17 cellular contexts compared by ENCODE assay signal in the genomic region with DNA sequence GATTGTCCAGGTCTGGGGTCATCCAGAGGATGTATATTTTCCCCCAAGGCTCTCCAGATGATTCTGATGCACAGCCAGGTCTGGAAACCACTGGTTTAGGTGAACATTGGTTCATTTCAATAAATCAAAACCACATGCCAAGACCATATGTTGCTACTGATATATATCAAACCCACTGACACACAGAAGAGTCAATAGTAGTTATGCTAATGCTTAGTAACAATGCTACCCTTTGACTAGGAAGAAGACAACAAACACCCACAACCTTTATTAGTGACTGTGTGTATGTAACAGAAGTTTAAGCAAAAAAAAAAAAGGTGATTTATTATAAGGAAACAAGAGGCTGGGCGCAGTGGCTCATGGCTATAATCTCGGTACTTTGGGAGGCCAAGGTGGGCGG. TPM values are rescaled to one million over a fixed set of nuclear protein-coding genes. Genes with fewer than 3 reads are reported as not detected.
DNase-seq lines count a peak whose midpoint lies in the region; ATAC-seq, FAIRE-seq and TF ChIP-seq lines count a peak whose summit lies in the region.
"Had no signal": no experiment of that assay in that cellular context is flagged by ENCODE, and none has a peak within 500 bp of the region (broad histone marks: within the 10 kb centered on the region; RNA-seq: fewer than 3 reads in every experiment).

No MANE protein-coding gene starts in this region.

- H3K9me3 Mint-ChIP-seq in activated T-helper 17 cell treated with anti-CD3 and anti-CD28 coated beads, Interleukin-2, amount 50 U/mL, for 72 hours: no peaks in the 10 kb centered on the region
- H3K9me3 Mint-ChIP-seq: CD4-positive, alpha-beta T cell; GM23338 had no signal

- no peak overlapping the region for H2AFZ ChIP-seq in SK-N-SH (ENCODE audit: low read depth)
- H2AFZ ChIP-seq: GM23338 had no signal

- no peak overlapping the region for H3K27ac ChIP-seq in SK-N-SH (ENCODE audit: low read depth in 2 of 2, low read length in 1 of 2)

- H3K36me3 Mint-ChIP-seq in activated T-helper 17 cell treated with anti-CD3 and anti-CD28 coated beads, Interleukin-2, amount 50 U/mL, for 72 hours (ENCODE audit: low read depth): no peaks in the 10 kb centered on the region

- H3K27me3 ChIP-seq in SK-N-SH (ENCODE audit: insufficient read depth): no peaks in the 10 kb centered on the region

- TF ChIP-seq EP300 in SK-N-SH (IDR thresholded peaks at IDR 0.05; ENCODE audit: borderline replicate concordance in 1 of 2, low read depth in 1 of 2, low read length in 1 of 2): no peak

- CTCF ChIA-PET in SK-N-SH (lab: Yijun Ruan, JAX): interaction anchor here (0.6 kb wide), 1 partner anchor 13 kb away, joined by 3 read pairs; no protein-coding TSS in a partner anchor

- H3K27me3 Mint-ChIP-seq in activated T-helper 17 cell treated with anti-CD3 and anti-CD28 coated beads, Interleukin-2, amount 50 U/mL, for 72 hours: peaks cover 6% of the 10 kb centered on the region

- no peak for TF ChIP-seq RAD21 in SK-N-SH (IDR thresholded peaks at IDR 0.05; ENCODE audit: low read length)

- POLR2A ChIA-PET in SK-N-SH (lab: Yijun Ruan, JAX): no interaction called here

- H3K36me3 ChIP-seq in SK-N-SH (replicated peaks in 1 of 2; ENCODE audit: control insufficient read depth in 1 of 2, insufficient read depth in 2 of 2, low read length in 1 of 2): no peaks in the 10 kb centered on the region

- no peak overlapping the region for H3K4me3 Mint-ChIP-seq in activated T-helper 17 cell treated with anti-CD3 and anti-CD28 coated beads, Interleukin-2, amount 50 U/mL, for 72 hours
- H3K4me3 Mint-ChIP-seq: CD4-positive, alpha-beta T cell; GM23338 had no signal

- H3K9ac ChIP-seq in SK-N-SH: no peak overlapping the region

- TF ChIP-seq CTCF in SK-N-SH (IDR thresholded peaks at IDR 0.05) (no peak), D721Med (IDR thresholded peaks at IDR 0.05; ENCODE audit: insufficient read depth, missing control alignments) (no peak), omental fat pad (IDR thresholded peaks at IDR 0.05) (no peak)

- H3K27ac Mint-ChIP-seq in activated T-helper 17 cell treated with anti-CD3 and anti-CD28 coated beads, Interleukin-2, amount 50 U/mL, for 72 hours: no peak overlapping the region
- H3K27ac Mint-ChIP-seq: CD4-positive, alpha-beta T cell; GM23338 had no signal

- H3K9me2 ChIP-seq in SK-N-SH: no peaks in the 10 kb centered on the region

- H3K4me1 Mint-ChIP-seq in activated T-helper 17 cell treated with anti-CD3 and anti-CD28 coated beads, Interleukin-2, amount 50 U/mL, for 72 hours: no peaks in the 10 kb centered on the region
- H3K4me1 Mint-ChIP-seq: GM23338 had no signal

- H3K9me3 ChIP-seq in SK-N-SH: no peaks in the 10 kb centered on the region

- no peaks in the 10 kb centered on the region for H3K79me2 ChIP-seq in SK-N-SH (ENCODE audit: insufficient read depth)

- ATAC-seq in SK-N-SH treated with all-trans-retinoic acid at 6 μM for 48 hours (no peak), omental fat pad (ENCODE audit: low FRiP score) (no peak)
- ATAC-seq in activated T-helper 17 cell treated with anti-CD3 and anti-CD28 coated beads, Interleukin-2, amount 50 U/mL, for 72 hours (replicated peaks): peak; percentile 81
- ATAC-seq: GM23338 had no signal

- 70% methylated on average over 3 of the region's 3 CpGs for WGBS in SK-N-SH (ENCODE audit: low lambda C conversion rate)

- peak; percentile 12 for DNase-seq in SK-N-SH
- no peak for DNase-seq in D721Med (ENCODE audit: insufficient read length, low spot score)
- peak; percentile 15 for DNase-seq in NCI-H1694 (lab: John Stamatoyannopoulos, UW)
- no peak for DNase-seq in NCI-H1105 treated with DMSO at 0.1 percent for 48 hours (lab: John Stamatoyannopoulos, UW)
- DNase-seq in omental fat pad (ENCODE audit: low spot score): no peak
- DNase-seq: ACHN; C1 segment of cervical spinal cord; Calu3; CD4-positive, alpha-beta T cell; DND-41; GDM1; H7; IMR-90 had no signal

- FAIRE-seq in D721Med (lab: Jason Lieb, UNC): peak; percentile 63
- FAIRE-seq: GM12892 had no signal

- H3K4me1 ChIP-seq in SK-N-SH (ENCODE audit: control insufficient read depth in 1 of 2, insufficient read depth in 2 of 2, low read depth in 1 of 2, low read length in 1 of 2): peaks cover 0 to 2% of the 10 kb centered on the region in 2 experiments; a peak in 1 of 4 replicates

- no peak overlapping the region for H3K4me3 ChIP-seq in SK-N-SH (ENCODE audit: low read depth in 2 of 2, low read length in 1 of 2)
- H3K4me3 ChIP-seq: GM23338 had no signal

- H3K4me2 ChIP-seq in SK-N-SH: no peak overlapping the region
- H3K4me2 ChIP-seq: GM23338 had no signal

- H3F3A ChIP-seq in SK-N-SH (replicated peaks; ENCODE audit: insufficient read depth): no peaks in the 10 kb centered on the region

- H4K20me1 ChIP-seq in SK-N-SH (ENCODE audit: insufficient read depth): no peaks in the 10 kb centered on the region

TF ChIP-seq in SK-N-SH, 30 proteins besides CTCF, POLR2A, EP300 and RAD21:
- no peak for TF ChIP-seq TCF12 (IDR thresholded peaks at IDR 0.05)
- no peak for TF ChIP-seq GABPA (IDR thresholded peaks at IDR 0.05; ENCODE audit: low read depth)
- TF ChIP-seq CHD2 (IDR thresholded peaks at IDR 0.05; ENCODE audit: low read length, partially characterized antibody): no peak
- no peak for TF ChIP-seq RCOR1 (IDR thresholded peaks at IDR 0.05; ENCODE audit: low read length)
- no peak for TF ChIP-seq TEAD4 (IDR thresholded peaks at IDR 0.05; ENCODE audit: borderline replicate concordance, insufficient read depth)
- TF ChIP-seq NFIC (IDR thresholded peaks at IDR 0.05; ENCODE audit: borderline replicate concordance): no peak
- no peak for TF ChIP-seq FOXJ3 (CRISPR knock-in tag; IDR thresholded peaks at IDR 0.05)
- TF ChIP-seq, protein P1, sequence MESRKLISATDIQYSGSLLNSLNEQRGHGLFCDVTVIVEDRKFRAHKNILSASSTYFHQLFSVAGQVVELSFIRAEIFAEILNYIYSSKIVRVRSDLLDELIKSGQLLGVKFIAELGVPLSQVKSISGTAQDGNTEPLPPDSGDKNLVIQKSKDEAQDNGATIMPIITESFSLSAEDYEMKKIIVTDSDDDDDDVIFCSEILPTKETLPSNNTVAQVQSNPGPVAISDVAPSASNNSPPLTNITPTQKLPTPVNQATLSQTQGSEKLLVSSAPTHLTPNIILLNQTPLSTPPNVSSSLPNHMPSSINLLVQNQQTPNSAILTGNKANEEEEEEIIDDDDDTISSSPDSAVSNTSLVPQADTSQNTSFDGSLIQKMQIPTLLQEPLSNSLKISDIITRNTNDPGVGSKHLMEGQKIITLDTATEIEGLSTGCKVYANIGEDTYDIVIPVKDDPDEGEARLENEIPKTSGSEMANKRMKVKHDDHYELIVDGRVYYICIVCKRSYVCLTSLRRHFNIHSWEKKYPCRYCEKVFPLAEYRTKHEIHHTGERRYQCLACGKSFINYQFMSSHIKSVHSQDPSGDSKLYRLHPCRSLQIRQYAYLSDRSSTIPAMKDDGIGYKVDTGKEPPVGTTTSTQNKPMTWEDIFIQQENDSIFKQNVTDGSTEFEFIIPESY (IDR thresholded peaks at IDR 0.05; ENCODE audit: borderline replicate concordance, low read depth): no peak
- TF ChIP-seq, protein P2, sequence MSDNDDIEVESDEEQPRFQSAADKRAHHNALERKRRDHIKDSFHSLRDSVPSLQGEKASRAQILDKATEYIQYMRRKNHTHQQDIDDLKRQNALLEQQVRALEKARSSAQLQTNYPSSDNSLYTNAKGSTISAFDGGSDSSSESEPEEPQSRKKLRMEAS (IDR thresholded peaks at IDR 0.05; ENCODE audit: low read depth): no peak
- TF ChIP-seq RXRA (IDR thresholded peaks at IDR 0.05; ENCODE audit: borderline replicate concordance, low read depth): no peak

TF ChIP-seq in SK-N-SH treated with all-trans-retinoic acid at 6 μM for 48 hours, 23 proteins besides CTCF, POLR2A, EP300 and RAD21:
- no peak for TF ChIP-seq TCF4 (CRISPR knock-in tag; IDR thresholded peaks at IDR 0.05; ENCODE audit: borderline replicate concordance)

RNA-seq across cellular contexts. Expression of gene POU2F1, which starts 35.6 kb away (rescaled TPM):
- polyA plus RNA-seq in SK-N-SH (2012; rRNA removed): 1.2 and 1.5 TPM in 2 replicates
- polyA plus RNA-seq in SK-N-SH (2012; cell fraction: cytosol; rRNA removed): 0.82 and 0.96 TPM in 2 replicates
- 4.1 and 7.3 TPM in 2 replicates for polyA plus RNA-seq in SK-N-SH (2012; cell fraction: nucleus; rRNA removed)
- 10 to 100 TPM; 20.6 to 28.0 TPM for total RNA-seq in activated T-helper 17 cell treated with anti-CD3 and anti-CD28 coated beads, Interleukin-2, amount 50 U/mL, for 72 hours
- total RNA-seq in omental fat pad: 10 to 100 TPM; 10.3 to 18.9 (median 13.5) TPM

Comparison
In these comparisons a context has a peak if more than half of its experiments do, and no peak if none do; other contexts are left out.
1. DNase-seq: peak in SK-N-SH (single experiment) and NCI-H1694 (single experiment); none in D721Med (single experiment), NCI-H1105 treated with DMSO at 0.1 percent for 48 hours (single experiment) and omental fat pad (single experiment).